15 cellular contexts compared by ENCODE assay signal in genomic region chr11:69721745-69722144, GRCh38. TPM values are rescaled to one million over a fixed set of nuclear protein-coding genes. Genes with fewer than 3 reads are reported as not detected.
DNase-seq lines count a peak whose midpoint lies in the region; ATAC-seq and TF ChIP-seq lines count a peak whose summit lies in the region.
"Had no signal": no experiment of that assay in that cellular context is flagged by ENCODE, and none has a peak within 500 bp of the region (broad histone marks: within the 10 kb centered on the region; RNA-seq: fewer than 3 reads in every experiment).

No MANE protein-coding gene starts in this region.

- no peak overlapping the region for H3K4me2 ChIP-seq in smooth muscle cell

- no peak for ATAC-seq in activated naive CD4-positive, alpha-beta T cell treated with anti-CD3 and anti-CD28 coated beads, Interleukin-2, amount 50 U/mL, for 72 hours
- ATAC-seq: right cardiac atrium had no signal

- intact Hi-C loops in breast epithelium (cut with DNase I; ENCODE audit: low total_unique reads) = no loop called here

- no peaks in the 10 kb centered on the region for H3F3A ChIP-seq in smooth muscle cell (ENCODE audit: low read depth)

- H3K27me3 ChIP-seq in breast epithelium (peaks cover 3 to 49% of the 10 kb centered on the region in 2 donors), smooth muscle cell (ENCODE audit: low read depth) (peaks cover 15% of the 10 kb centered on the region)

- no peaks in the 10 kb centered on the region for H3K79me2 ChIP-seq in smooth muscle cell (ENCODE audit: low read depth)

- H3K9me3 ChIP-seq in breast epithelium = no peaks in the 10 kb centered on the region
- H3K9me3 ChIP-seq in smooth muscle cell (replicated peaks; ENCODE audit: low read depth) = no peaks in the 10 kb centered on the region
- H3K9me3 ChIP-seq: MG63 had no signal

- no peak overlapping the region for H3K27ac ChIP-seq in breast epithelium
- H3K27ac ChIP-seq in smooth muscle cell (ENCODE audit: low read depth) = no peak overlapping the region

- no peak for TF ChIP-seq CTCF in breast epithelium (IDR thresholded peaks at IDR 0.05)
- TF ChIP-seq CTCF in epithelial cell of proximal tubule (conservative IDR thresholded peaks at IDR 0.05; ENCODE audit: low read depth, low read length) = peak; percentile 61
- peak; percentile 13 for TF ChIP-seq CTCF in smooth muscle cell (IDR thresholded peaks at IDR 0.05; ENCODE audit: borderline replicate concordance, insufficient read depth, poor library complexity, severe bottlenecking)

- in situ Hi-C loops in T47D (cut with HindIII; ENCODE audit: low pct_unique_long_range_greater_than_20kb, low sequenced_read_pairs) = no loop called here

- no peak overlapping the region for H3K27ac Mint-ChIP-seq in activated naive CD4-positive, alpha-beta T cell treated with anti-CD3 and anti-CD28 coated beads, Interleukin-2, amount 50 U/mL, for 72 hours
- H3K27ac Mint-ChIP-seq: activated naive CD8-positive, alpha-beta T cell; CD4-positive, CD25-positive, alpha-beta regulatory T cell had no signal

- peak; percentile 69 to 73 for DNase-seq in T47D (ENCODE audit: low read depth in 1 of 2, low spot score in 1 of 2)
- DNase-seq in breast epithelium (ENCODE audit: low spot score in 2 of 2) = no peak
- peak; percentile 19 for DNase-seq in NCI-H69 (lab: John Stamatoyannopoulos, UW)
- DNase-seq in epithelial cell of proximal tubule (ENCODE audit: low read depth) = no peak
- no peak for DNase-seq in smooth muscle cell (lab: John Stamatoyannopoulos, UW; ENCODE audit: unreplicated experiment)
- DNase-seq in activated naive CD4-positive, alpha-beta T cell treated with anti-CD3 and anti-CD28 coated beads, Interleukin-2, amount 50 U/mL, for 72 hours (ENCODE audit: low spot score in 2 of 2) = no peak
- no peak for DNase-seq in NCI-H2227 treated with DMSO at 0.1 percent for 48 hours (lab: John Stamatoyannopoulos, UW)
- DNase-seq in occipital lobe (lab: John Stamatoyannopoulos, UW) = no peak
- DNase-seq: activated CD4-positive, alpha-beta T cell treated with anti-CD3 and anti-CD28 coated beads for 4 hours; CD4-positive, CD25-positive, alpha-beta regulatory T cell; MG63; right cardiac atrium had no signal

- H3K36me3 Mint-ChIP-seq in activated naive CD4-positive, alpha-beta T cell treated with anti-CD3 and anti-CD28 coated beads, Interleukin-2, amount 50 U/mL, for 72 hours = no peaks in the 10 kb centered on the region
- H3K36me3 Mint-ChIP-seq: CD4-positive, CD25-positive, alpha-beta regulatory T cell had no signal

- WGBS in smooth muscle cell (ENCODE audit: low lambda C conversion rate) = 66% methylated on average over 9 of the region's 9 CpGs

- no peak overlapping the region for H3K4me3 ChIP-seq in breast epithelium
- no peak overlapping the region for H3K4me3 ChIP-seq in epithelial cell of proximal tubule (ENCODE audit: low read depth, low read length)
- no peak overlapping the region for H3K4me3 ChIP-seq in smooth muscle cell
- H3K4me3 ChIP-seq: MG63 had no signal

- H3K36me3 ChIP-seq in breast epithelium (no peaks in the 10 kb centered on the region), smooth muscle cell (ENCODE audit: low read depth) (no peaks in the 10 kb centered on the region)
- H3K36me3 ChIP-seq: MG63 had no signal

- H2AFZ ChIP-seq in smooth muscle cell (ENCODE audit: low read depth) = no peak overlapping the region

- H3K4me1 ChIP-seq in breast epithelium (no peaks in the 10 kb centered on the region), smooth muscle cell (ENCODE audit: low read depth) (no peaks in the 10 kb centered on the region)

- no peaks in the 10 kb centered on the region for H3K9me3 Mint-ChIP-seq in activated naive CD4-positive, alpha-beta T cell treated with anti-CD3 and anti-CD28 coated beads, Interleukin-2, amount 50 U/mL, for 72 hours

- no peaks in the 10 kb centered on the region for H4K20me1 ChIP-seq in smooth muscle cell (ENCODE audit: low read depth)

- TF ChIP-seq POLR2A in breast epithelium (IDR thresholded peaks at IDR 0.05) = no peak

- no peak overlapping the region for H3K9ac ChIP-seq in smooth muscle cell (ENCODE audit: low read depth)

RNA-seq across cellular contexts. Expression of gene FGF19, which starts 17.9 kb away (rescaled TPM):
- total RNA-seq in breast epithelium (not detected), epithelial cell of proximal tubule (not detected in 2 replicates), smooth muscle cell (not detected in 2 replicates), occipital lobe (not detected)
- not detected in 2 replicates for polyA plus RNA-seq in smooth muscle cell
- total RNA-seq in activated naive CD4-positive, alpha-beta T cell treated with anti-CD3 and anti-CD28 coated beads, Interleukin-2, amount 50 U/mL, for 72 hours = under 1 TPM in 1 of 2 donors, not detected in 1; 0.11 TPM
- total RNA-seq: CD4-positive, CD25-positive, alpha-beta regulatory T cell; endothelial cell of umbilical vein; right cardiac atrium; RPMI7951 had no signal
- polyA plus RNA-seq: CD4-positive, CD25-positive, alpha-beta regulatory T cell; right cardiac atrium had no signal

RNA-seq across cellular contexts. Expression of gene LTO1, which starts 46.6 kb away (rescaled TPM):
- total RNA-seq in breast epithelium (10 to 100 TPM; 14.1 to 25.5 (median 18.7) TPM), epithelial cell of proximal tubule (15.9 and 17.3 TPM in 2 replicates), smooth muscle cell (7.2 and 8.0 TPM in 2 replicates), occipital lobe (17.9 TPM)
- 17.3 and 22.6 TPM in 2 replicates for polyA plus RNA-seq in smooth muscle cell
- 10 to 100 TPM; 19.1 to 21.0 TPM for total RNA-seq in activated naive CD4-positive, alpha-beta T cell treated with anti-CD3 and anti-CD28 coated beads, Interleukin-2, amount 50 U/mL, for 72 hours

RNA-seq across cellular contexts. Expression of gene FGF4, which starts 53.4 kb away (rescaled TPM):
- not detected for total RNA-seq in breast epithelium
- not detected in 2 replicates for total RNA-seq in epithelial cell of proximal tubule
- total RNA-seq in smooth muscle cell = not detected in 2 replicates
- polyA plus RNA-seq in smooth muscle cell = not detected in 2 replicates
- total RNA-seq in activated naive CD4-positive, alpha-beta T cell treated with anti-CD3 and anti-CD28 coated beads, Interleukin-2, amount 50 U/mL, for 72 hours = not detected
- total RNA-seq in occipital lobe = not detected
- total RNA-seq: CD4-positive, CD25-positive, alpha-beta regulatory T cell; endothelial cell of umbilical vein; right cardiac atrium; RPMI7951 had no signal
- polyA plus RNA-seq: CD4-positive, CD25-positive, alpha-beta regulatory T cell; endothelial cell of umbilical vein; right cardiac atrium had no signal

Comparison
In these comparisons a context has a peak if more than half of its experiments do, and no peak if none do; other contexts are left out.
1. DNase-seq: peak in T47D (2 of 2) and NCI-H69 (single experiment); none in breast epithelium (0 of 2), epithelial cell of proximal tubule (single experiment), smooth muscle cell (single experiment), activated naive CD4-positive, alpha-beta T cell treated with anti-CD3 and anti-CD28 coated beads, Interleukin-2, amount 50 U/mL, for 72 hours (0 of 2), NCI-H2227 treated with DMSO at 0.1 percent for 48 hours (single experiment) and occipital lobe (single experiment).
2. CTCF ChIP-seq: peak in epithelial cell of proximal tubule (single experiment) and smooth muscle cell (single experiment); none in breast epithelium (0 of 3).